ENCODE assay signal across 18 cellular contexts in genomic region chr5:51109786-51110410, GRCh38.
DNase-seq lines count a peak whose midpoint lies in the region; ATAC-seq, FAIRE-seq and TF ChIP-seq lines count a peak whose summit lies in the region.
"Had no signal": no experiment of that assay in that cellular context is flagged by ENCODE, and none has a peak within 500 bp of the region (broad histone marks: within the 10 kb centered on the region; RNA-seq: fewer than 3 reads in every experiment).

No MANE protein-coding gene starts in this region.

- no peak overlapping the region for H2BK15ac ChIP-seq in H1 (ENCODE audit: low read length)

- TF ChIP-seq RAD21 in HepG2 (CRISPR knock-in tag; IDR thresholded peaks at IDR 0.05) (no peak), K562 (CRISPR knock-in tag; conservative IDR thresholded peaks at IDR 0.05 in 1 of 2, IDR thresholded peaks at IDR 0.05 in 1 of 2) (no peak), H1 (IDR thresholded peaks at IDR 0.05 in 1 of 2, conservative IDR thresholded peaks at IDR 0.05 in 1 of 2; ENCODE audit: low read depth in 2 of 2, low read length in 2 of 2) (no peak)

- no peak overlapping the region for H2BK120ac ChIP-seq in H1 (replicated peaks; ENCODE audit: low read depth, low read length)

- H3K4me3 ChIP-seq in HepG2 (replicated peaks in 1 of 3; ENCODE audit: insufficient read depth in 1 of 3, low read depth in 2 of 3, low read length in 3 of 3) (no peak overlapping the region), right lobe of liver (no peak overlapping the region), K562 (no peak overlapping the region), H1 (ENCODE audit: extremely low read depth in 1 of 4, insufficient read depth in 2 of 4, low read depth in 3 of 4, low read length in 4 of 4) (no peak overlapping the region), lower leg skin (ENCODE audit: low read depth, poor library complexity, severe bottlenecking) (no peak overlapping the region)
- H3K4me3 ChIP-seq: GM23248 had no signal

- H3K4ac ChIP-seq in H1 (replicated peaks; ENCODE audit: insufficient read length, low read depth, low read length): no peak overlapping the region

- H4K8ac ChIP-seq in H1 (ENCODE audit: extremely low read depth, insufficient read depth, low read length): no peak overlapping the region

- no peak overlapping the region for H4K91ac ChIP-seq in H1 (replicated peaks; ENCODE audit: insufficient read length, low read length)

- FAIRE-seq in HepG2 (lab: Jason Lieb, UNC) (no peak), K562 (lab: Jason Lieb, UNC) (no peak), H1 (lab: Jason Lieb, UNC) (no peak)
- FAIRE-seq: G401.6, GM12892 had no signal

- H3K79me1 ChIP-seq in H1 (ENCODE audit: low read depth, low read length): no peaks in the 10 kb centered on the region

- H2BK5ac ChIP-seq in H1 (ENCODE audit: low read depth, low read length): no peak overlapping the region

- no peak overlapping the region for H3K56ac ChIP-seq in H1 (replicated peaks; ENCODE audit: insufficient read length, low read depth, low read length)

- ATAC-seq in HepG2: no peak
- no peak for ATAC-seq in right lobe of liver
- ATAC-seq in K562: no peak
- no peak for ATAC-seq in HG02852 (IDR thresholded peaks at IDR 0.05; ENCODE audit: unreplicated experiment)
- ATAC-seq: HCT116 had no signal

- H3K14ac ChIP-seq in H1 (ENCODE audit: insufficient read length): no peak overlapping the region

- H2BK20ac ChIP-seq in H1 (ENCODE audit: low read length): no peak overlapping the region

- H3K79me2 ChIP-seq in HepG2 (ENCODE audit: insufficient read depth, low read length): no peaks in the 10 kb centered on the region
- no peaks in the 10 kb centered on the region for H3K79me2 ChIP-seq in K562 (ENCODE audit: control insufficient read depth, insufficient read depth, low read length)
- no peaks in the 10 kb centered on the region for H3K79me2 ChIP-seq in H1 (ENCODE audit: control insufficient read depth in 1 of 2, insufficient read depth in 2 of 2, low read length in 2 of 2)

- H3K9me3 ChIP-seq in HepG2 (ENCODE audit: low read length) (no peaks in the 10 kb centered on the region), right lobe of liver (no peaks in the 10 kb centered on the region), K562 (replicated peaks; ENCODE audit: control insufficient read depth, insufficient read depth, low read depth, low read length) (no peaks in the 10 kb centered on the region), H1 (ENCODE audit: insufficient read depth in 2 of 2, low read depth in 1 of 2, low read length in 1 of 2) (no peaks in the 10 kb centered on the region)

- no peak overlapping the region for H2BK12ac ChIP-seq in H1 (ENCODE audit: low read depth, low read length)

- H4K5ac ChIP-seq in H1 (ENCODE audit: insufficient read length, low read depth, low read length): no peak overlapping the region

- no peaks in the 10 kb centered on the region for H3K9me1 ChIP-seq in K562 (ENCODE audit: control insufficient read depth, insufficient read depth, low read length)

- TF ChIP-seq CTCF in HepG2 (CRISPR knock-in tag; IDR thresholded peaks at IDR 0.05) (no peak), right lobe of liver (IDR thresholded peaks at IDR 0.05) (no peak), K562 (IDR thresholded peaks at IDR 0.05 in 2 of 3, conservative IDR thresholded peaks at IDR 0.05 in 1 of 3; ENCODE audit: insufficient read depth in 2 of 3, low read depth in 1 of 3, low read length in 3 of 3) (no peak), H1 (IDR thresholded peaks at IDR 0.05; ENCODE audit: control extremely low read depth in 1 of 3, insufficient read depth in 1 of 3, low read depth in 1 of 3, low read length in 3 of 3) (no peak), lower leg skin (IDR thresholded peaks at IDR 0.05) (no peak)

- H3K4me2 ChIP-seq in HepG2 (ENCODE audit: low read depth, low read length) (no peak overlapping the region), K562 (ENCODE audit: insufficient read depth, low read length) (no peak overlapping the region), H1 (ENCODE audit: insufficient read depth in 1 of 2, low read depth in 2 of 2, low read length in 2 of 2) (no peak overlapping the region)

- TF ChIP-seq POLR2A in HepG2 (IDR thresholded peaks at IDR 0.05; ENCODE audit: insufficient read depth in 1 of 2, low read depth in 2 of 2, low read length in 2 of 2) (no peak), right lobe of liver (IDR thresholded peaks at IDR 0.05) (no peak), K562 (conservative IDR thresholded peaks at IDR 0.05) (no peak), H1 (IDR thresholded peaks at IDR 0.05; ENCODE audit: control extremely low read depth in 1 of 2, low read depth in 2 of 2, low read length in 2 of 2) (no peak), lower leg skin (IDR thresholded peaks at IDR 0.05) (no peak)

- no peak overlapping the region for H3K18ac ChIP-seq in H1 (ENCODE audit: extremely low read depth, low read length)

- TF ChIP-seq EP300 in HepG2 (IDR thresholded peaks at IDR 0.05; ENCODE audit: low read depth in 2 of 2, low read length in 2 of 2): no peak
- TF ChIP-seq EP300 in HepG2 (CRISPR knock-in tag; IDR thresholded peaks at IDR 0.05; ENCODE audit: borderline replicate concordance): no peak
- no peak for TF ChIP-seq EP300 in K562 (IDR thresholded peaks at IDR 0.05; ENCODE audit: low read length)
- TF ChIP-seq EP300 in H1 (IDR thresholded peaks at IDR 0.05; ENCODE audit: borderline replicate concordance in 1 of 2, low read depth in 2 of 2, low read length in 2 of 2): no peak

- H2AK5ac ChIP-seq in H1 (ENCODE audit: low read depth, low read length): no peak overlapping the region

- WGBS in HepG2 (ENCODE audit: low lambda C conversion rate): 0% methylated on average over 3 of the region's 3 CpGs
- 52% methylated on average over 3 of the region's 3 CpGs for WGBS in right lobe of liver (ENCODE audit: insufficient coverage, low coverage, low lambda C conversion rate, missing lambda C conversion rate)
- 0% methylated on average over 3 of the region's 3 CpGs for WGBS in K562 (ENCODE audit: insufficient coverage, low coverage, missing lambda C conversion rate)
- 87% methylated on average over 3 of the region's 3 CpGs; no CpG with 5 or more reads in 1 of the 2 experiments for WGBS in H1 (ENCODE audit: extremely low coverage in 1 of 2, insufficient coverage in 1 of 2, insufficient read length in 1 of 2, insufficient replicate concordance in 2 of 2, low coverage in 1 of 2, low lambda C conversion rate in 2 of 2, missing lambda C conversion rate in 1 of 2), 2 experiments
- 42 to 48% methylated on average over 3 of the region's 3 CpGs for WGBS in lower leg skin, 2 donors

- H3K23ac ChIP-seq in H1 (ENCODE audit: insufficient read length): no peak overlapping the region

- intact Hi-C loops in HepG2 (cut with micrococcal nuclease; ENCODE audit: unreplicated experiment) (no loop called here), right lobe of liver (cut with DNase I) (no loop called here), K562 (cut with micrococcal nuclease) (no loop called here), lower leg skin (cut with DNase I; ENCODE audit: low total_unique reads) (no loop called here)

- BruUV-seq in HepG2 (replicated peaks; lab: Mats Ljungman, UMichigan) (no TSS peak), K562 (replicated peaks; lab: Mats Ljungman, UMichigan) (no TSS peak)

- no peak overlapping the region for H2AFZ ChIP-seq in HepG2 (ENCODE audit: low read length)
- no peak overlapping the region for H2AFZ ChIP-seq in K562 (ENCODE audit: low read depth, low read length)
- H2AFZ ChIP-seq in H1 (ENCODE audit: low read length): no peak overlapping the region
- H2AFZ ChIP-seq: GM23248 had no signal

- H3K4me1 ChIP-seq in HepG2 (ENCODE audit: insufficient read depth, low read length) (no peaks in the 10 kb centered on the region), right lobe of liver (no peaks in the 10 kb centered on the region), K562 (replicated peaks in 1 of 2; ENCODE audit: control insufficient read depth in 2 of 2, insufficient read depth in 2 of 2, low read length in 2 of 2) (no peaks in the 10 kb centered on the region), H1 (replicated peaks in 1 of 4; ENCODE audit: control insufficient read depth in 3 of 4, insufficient read depth in 4 of 4, low read length in 3 of 4) (no peaks in the 10 kb centered on the region)

- DNase-seq in HepG2 (ENCODE audit: low spot score): no peak
- no peak for DNase-seq in right lobe of liver
- DNase-seq in K562 (ENCODE audit: extremely low read depth in 1 of 4, low spot score in 3 of 4): no peak
- DNase-seq in H1 (ENCODE audit: low read depth in 1 of 2, low spot score in 2 of 2): no peak
- DNase-seq in lower leg skin (ENCODE audit: low spot score in 2 of 2): no peak
- no peak for DNase-seq in MV-4-11 (lab: John Stamatoyannopoulos, UW)
- DNase-seq: 8988T; Calu3; CD4-positive, alpha-beta memory T cell; COR-L47; DMS53; DMS79 treated with DMSO at 0.1 percent for 48 hours; GM23248; H9 had no signal

- H4K20me1 ChIP-seq in HepG2 (ENCODE audit: insufficient read depth, low read length) (no peaks in the 10 kb centered on the region), K562 (replicated peaks; ENCODE audit: control insufficient read depth, insufficient read depth, low read length) (no peaks in the 10 kb centered on the region), H1 (replicated peaks in 1 of 2; ENCODE audit: control insufficient read depth in 1 of 2, insufficient read depth in 2 of 2, low read length in 2 of 2) (no peaks in the 10 kb centered on the region)

- H3K9ac ChIP-seq in HepG2 (ENCODE audit: insufficient read depth, low read depth, low read length) (no peak overlapping the region), K562 (ENCODE audit: insufficient read depth in 1 of 2, low read depth in 2 of 2, low read length in 2 of 2) (no peak overlapping the region), H1 (replicated peaks in 1 of 4; ENCODE audit: extremely low read depth in 1 of 4, low read depth in 3 of 4, low read length in 3 of 4) (no peak overlapping the region)
- H3K9ac ChIP-seq: GM23248 had no signal

- H3K23me2 ChIP-seq in H1 (ENCODE audit: low read depth, low read length): no peaks in the 10 kb centered on the region

- no peaks in the 10 kb centered on the region for H3K36me3 ChIP-seq in HepG2 (replicated peaks in 1 of 2; ENCODE audit: control insufficient read depth in 1 of 2, insufficient read depth in 2 of 2, low read length in 2 of 2)
- no peaks in the 10 kb centered on the region for H3K36me3 ChIP-seq in right lobe of liver
- H3K36me3 ChIP-seq in K562 (ENCODE audit: control insufficient read depth, insufficient read depth, low read length): no peaks in the 10 kb centered on the region
- no peaks in the 10 kb centered on the region for H3K36me3 ChIP-seq in H1 (ENCODE audit: control insufficient read depth in 2 of 4, insufficient read depth in 4 of 4, low read length in 3 of 4)

- CTCF ChIA-PET in HepG2 (lab: Yijun Ruan, JAX; ENCODE audit: low intra/inter-chr PET ratio, low total read pairs): no interaction called here
- CTCF ChIA-PET in K562 (lab: Yijun Ruan, JAX; ENCODE audit: low intra/inter-chr PET ratio): no interaction called here
- CTCF ChIA-PET in H1 (lab: Charles Lee; ENCODE audit: partially characterized antibody): interaction anchor here (0.6 to 0.8 kb wide), 3 partner anchors 47 to 152 kb away, joined by 3 to 4 read pairs (median 3); no protein-coding TSS in a partner anchor

- POLR2A ChIA-PET in HepG2 (lab: Yijun Ruan, JAX): no interaction called here
- POLR2A ChIA-PET in K562 (lab: Yijun Ruan, JAX): no interaction called here
- POLR2A ChIA-PET in H1 (lab: Charles Lee; ENCODE audit: partially characterized antibody): no interaction called here

- H3K27ac ChIP-seq in HepG2 (ENCODE audit: extremely low read length, insufficient read depth, low read length) (no peak overlapping the region), right lobe of liver (no peak overlapping the region), K562 (ENCODE audit: extremely low read depth, low read depth, low read length) (no peak overlapping the region), H1 (ENCODE audit: low read depth, low read length) (no peak overlapping the region)
- H3K27ac ChIP-seq: GM23248 had no signal

- in situ Hi-C loops in HepG2 (cut with HindIII; ENCODE audit: extremely low pct_ligation_motif_present, low pct_unique_long_range_greater_than_20kb): no loop called here
- in situ Hi-C loops in K562 (cut with MboI): no loop called here

- H3K27me3 ChIP-seq in HepG2 (ENCODE audit: control insufficient read depth in 1 of 2, insufficient read depth in 2 of 2, low read length in 2 of 2): no peaks in the 10 kb centered on the region
- H3K27me3 ChIP-seq in right lobe of liver: no peaks in the 10 kb centered on the region
- no peaks in the 10 kb centered on the region for H3K27me3 ChIP-seq in K562 (ENCODE audit: control insufficient read depth in 2 of 2, insufficient read depth in 2 of 2, low read length in 2 of 2)
- H3K27me3 ChIP-seq in H1 (replicated peaks in 1 of 4; ENCODE audit: control insufficient read depth in 3 of 4, extremely low read depth in 1 of 4, insufficient read depth in 3 of 4, low read length in 3 of 4): no peaks in the 10 kb centered on the region

Comparison
In these comparisons a context has a peak if more than half of its experiments do, and no peak if none do; other contexts are left out.
1. Of the 241 proteins assayed by ChIP-seq in both HepG2 and K562: peak only in HepG2: none; only in K562: none; in both: MAFF and MAFK; in neither: 239.